21 cellular contexts compared by ENCODE assay signal in the genomic region with DNA sequence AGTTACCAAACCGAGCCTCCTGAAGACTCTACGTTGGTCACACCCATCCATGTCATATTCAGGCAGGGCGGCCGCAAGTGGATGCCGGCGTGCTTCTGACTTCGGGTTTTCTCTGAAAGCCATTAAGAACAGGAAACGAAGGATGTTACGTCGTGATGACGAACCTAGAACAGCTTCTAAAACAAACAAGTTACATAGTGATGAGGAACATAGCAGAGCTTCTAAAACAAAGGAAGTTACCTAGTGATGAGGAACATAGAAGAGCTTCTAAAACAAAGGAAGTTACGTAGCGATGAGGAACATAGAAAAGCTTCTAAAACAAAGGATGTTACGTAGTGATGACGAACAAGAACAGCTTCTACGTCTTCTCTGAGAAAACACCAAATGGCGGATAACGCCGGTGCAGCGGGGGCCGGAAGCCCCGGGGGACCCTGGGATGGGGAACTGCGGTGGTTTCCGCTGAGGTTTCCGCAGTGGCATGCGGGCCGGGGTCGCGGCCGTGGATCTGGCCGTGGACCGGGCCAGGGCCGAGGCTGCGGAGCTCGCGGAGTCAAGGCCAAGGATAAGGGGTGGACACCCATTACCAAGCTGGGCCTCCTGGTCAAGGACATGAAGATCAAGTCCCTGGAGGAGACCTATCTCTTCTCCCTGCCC.
"Had no signal": no experiment of that assay in that cellular context is flagged by ENCODE, and none has a peak within 500 bp of the region (broad histone marks: within the 10 kb centered on the region; RNA-seq: fewer than 3 reads in every experiment).

No MANE protein-coding gene starts in this region.

- H3K27me3 Mint-ChIP-seq: activated CD4-positive, alpha-beta T cell treated with anti-CD3 and anti-CD28 coated beads, Interleukin-2, amount 10 ng/mL, durations not matched to agents 24 days and 14 days; activated naive CD8-positive, alpha-beta T cell; memory B cell had no signal

- H3K4me1 ChIP-seq: adrenal gland, ascending aorta, heart left ventricle had no signal

- DNase-seq: activated CD4-positive, alpha-beta T cell treated with anti-CD3 and anti-CD28 coated beads, Interleukin-2, amount 10 ng/mL, durations not matched to agents 24 days and 14 days; activated CD8-positive, alpha-beta memory T cell treated with anti-CD3 and anti-CD28 coated beads, Interleukin-2, amount 50 U/mL, for 48 hours; activated naive CD4-positive, alpha-beta T cell; activated T-cell treated with anti-CD3 and anti-CD28 coated beads, Interleukin-2, amount 50 U/mL, for 4 hours; adrenal gland; brain microvascular endothelial cell; caudate nucleus; dorsolateral prefrontal cortex; endodermal cell; heart left ventricle; left cardiac atrium; mucosa of descending colon; occipital lobe; retina; stimulated activated naive CD8-positive, alpha-beta T cell treated with anti-CD3 and anti-CD28 coated beads, Interleukin-15, amount 100 ng/mL, for 72 hours had no signal

- H3K4me3 Mint-ChIP-seq: activated CD4-positive, alpha-beta T cell treated with anti-CD3 and anti-CD28 coated beads, Interleukin-2, amount 10 ng/mL, durations not matched to agents 24 days and 14 days; activated naive CD8-positive, alpha-beta T cell; activated T-cell treated with anti-CD3 and anti-CD28 coated beads, Interleukin-2, amount 50 U/mL, for 4 hours; endodermal cell; memory B cell; stimulated activated naive CD8-positive, alpha-beta T cell treated with anti-CD3 and anti-CD28 coated beads, Interleukin-15, amount 100 ng/mL, for 72 hours had no signal

- FAIRE-seq: islet of Langerhans had no signal

- H3K9me3 Mint-ChIP-seq: activated CD4-positive, alpha-beta T cell treated with anti-CD3 and anti-CD28 coated beads, Interleukin-2, amount 10 ng/mL, durations not matched to agents 24 days and 14 days; activated T-cell treated with anti-CD3 and anti-CD28 coated beads, Interleukin-2, amount 50 U/mL, for 4 hours; activated T-helper 2 cell treated with anti-CD3 and anti-CD28 coated beads, Interferon-gamma antibody, Interleukin-2, Interleukin-4, amounts not matched to agents 10 μg/mL and 5 μg/mL and 100 μg/mL, durations not matched to agents 14 hours and 24 hours and 36 hours; memory B cell; stimulated activated naive CD8-positive, alpha-beta T cell treated with anti-CD3 and anti-CD28 coated beads, Interleukin-15, amount 100 ng/mL, for 72 hours had no signal

- H3K27ac ChIP-seq: adrenal gland, ascending aorta, brain microvascular endothelial cell, dorsolateral prefrontal cortex, heart left ventricle, tibial nerve had no signal

- H3K36me3 Mint-ChIP-seq: activated naive CD8-positive, alpha-beta T cell; memory B cell had no signal

- H3K36me3 ChIP-seq: adrenal gland, ascending aorta, brain microvascular endothelial cell, heart left ventricle, tibial nerve had no signal

- H3K27ac Mint-ChIP-seq: activated CD4-positive, alpha-beta T cell treated with anti-CD3 and anti-CD28 coated beads, Interleukin-2, amount 10 ng/mL, durations not matched to agents 24 days and 14 days; activated naive CD8-positive, alpha-beta T cell; activated T-helper 2 cell treated with anti-CD3 and anti-CD28 coated beads, Interferon-gamma antibody, Interleukin-2, Interleukin-4, amounts not matched to agents 10 μg/mL and 5 μg/mL and 100 μg/mL, durations not matched to agents 14 hours and 24 hours and 36 hours; endodermal cell; memory B cell had no signal

- H3K4me3 ChIP-seq: adrenal gland, ascending aorta, dorsolateral prefrontal cortex, heart left ventricle, mucosa of descending colon, tibial nerve had no signal

- H3K4me1 Mint-ChIP-seq: activated CD4-positive, alpha-beta T cell treated with anti-CD3 and anti-CD28 coated beads, Interleukin-2, amount 10 ng/mL, durations not matched to agents 24 days and 14 days; stimulated activated naive CD8-positive, alpha-beta T cell treated with anti-CD3 and anti-CD28 coated beads, Interleukin-15, amount 100 ng/mL, for 72 hours had no signal

- H3K9me3 ChIP-seq: adrenal gland, ascending aorta, heart left ventricle, mucosa of descending colon, tibial nerve had no signal

- ATAC-seq: activated T-cell treated with anti-CD3 and anti-CD28 coated beads, Interleukin-2, amount 50 U/mL, for 4 hours; heart left ventricle; left cardiac atrium; stimulated activated naive CD8-positive, alpha-beta T cell treated with anti-CD3 and anti-CD28 coated beads, Interleukin-15, amount 100 ng/mL, for 72 hours had no signal

- H3K27me3 ChIP-seq: adrenal gland, ascending aorta, brain microvascular endothelial cell, dorsolateral prefrontal cortex, heart left ventricle, tibial nerve had no signal
